Comparison of ENCODE assay signal across 36 cellular contexts in the genomic region with DNA sequence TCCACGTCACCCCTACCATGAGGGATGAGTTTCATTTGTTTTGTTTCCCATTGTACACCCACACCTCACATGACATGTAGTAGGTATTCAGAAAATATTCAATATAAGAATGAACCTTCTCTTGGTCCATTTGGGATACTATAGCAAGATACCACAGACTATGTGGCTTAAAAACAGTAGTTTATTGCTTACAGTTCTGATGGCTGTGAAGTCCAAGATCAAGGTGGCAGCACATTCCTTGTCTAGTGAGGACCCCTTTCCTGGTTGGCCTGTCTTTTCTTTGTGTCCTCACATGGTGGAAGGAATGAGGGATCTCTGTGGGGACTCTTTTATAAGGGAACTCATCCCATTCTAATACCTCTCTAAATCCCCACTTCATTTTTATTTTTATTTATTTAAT. TPM values are rescaled to one million over a fixed set of nuclear protein-coding genes. Genes with fewer than 3 reads are reported as not detected.
"Had no signal": no experiment of that assay in that cellular context is flagged by ENCODE, and none has a peak within 500 bp of the region (broad histone marks: within the 10 kb centered on the region; RNA-seq: fewer than 3 reads in every experiment).

No MANE protein-coding gene starts in this region.

- H3K4me3 ChIP-seq: MG63 had no signal

- H3K36me3 ChIP-seq: MG63 had no signal

- H3K27me3 ChIP-seq: MG63 had no signal

- DNase-seq: Karpas-422, Kasumi-1, MG63, MM.1S, MV-4-11, NCI-H1048, NCI-H1092, NCI-H1092 treated with DMSO at 0.1 percent for 48 hours, NCI-H1105, NCI-H1105 treated with DMSO at 0.1 percent for 48 hours, NCI-H1417, NCI-H1417 treated with DMSO at 0.1 percent for 48 hours, NCI-H1436, NCI-H1436 treated with DMSO at 0.1 percent for 48 hours, NCI-H146, NCI-H1694, NCI-H1694 treated with DMSO at 0.1 percent for 48 hours, NCI-H187, NCI-H187 treated with DMSO at 0.1 percent for 48 hours, NCI-H1930, NCI-H2029, NCI-H2029 treated with DMSO at 0.1 percent for 48 hours, NCI-H2081, NCI-H2081 treated with DMSO at 0.1 percent for 48 hours, NCI-H2107, NCI-H2171, NCI-H2171 treated with DMSO at 0.1 percent for 48 hours, NCI-H2227 treated with DMSO at 0.1 percent for 48 hours, NCI-H226, NCI-H345, NCI-H446, NCI-H446 treated with DMSO at 0.1 percent for 48 hours, NCI-H510A, NCI-H510A treated with DMSO at 0.1 percent for 48 hours had no signal

RNA-seq across cellular contexts. Expression of gene CRYM, which starts 36.2 kb away (rescaled TPM):
- total RNA-seq: M059J, NCI-H460 had no signal
